In genomic region chr12:6074979-6075585, GRCh38 we compare ENCODE assay signal across 8 cellular contexts. TPM values are rescaled to one million over a fixed set of nuclear protein-coding genes. Genes with fewer than 3 reads are reported as not detected.
A peak's percentile ranks its signal among the peaks of the same experiment; 100 is the strongest.
DNase-seq lines count a peak whose midpoint lies in the region; ATAC-seq and TF ChIP-seq lines count a peak whose summit lies in the region.

No MANE protein-coding gene starts in this region.

- no peak overlapping the region for H3K9ac ChIP-seq in Karpas-422 (ENCODE audit: low read length)

- POLR2A ChIA-PET in activated B cell treated with CpG ODN at 0.5 μM for 24 hours (lab: Charles Lee) (no interaction called here), RWPE1 (lab: Yijun Ruan, JAX; ENCODE audit: low non-redundant PET) (no interaction called here)

- no peak overlapping the region for H3K4me2 ChIP-seq in Karpas-422 (ENCODE audit: low read depth, low read length, poor library complexity, severe bottlenecking)

- H3K4me1 Mint-ChIP-seq in activated B cell treated with CpG ODN at 0.5 μM for 24 hours, result peaks cover 12% of the 10 kb centered on the region

- intact Hi-C loops in activated B cell treated with CpG ODN at 0.5 μM for 24 hours (cut with micrococcal nuclease), result no loop called here
- intact Hi-C loops in gastrocnemius medialis (cut with DNase I; ENCODE audit: low total_unique reads), result no loop called here

- H3K9me3 ChIP-seq in gastrocnemius medialis (no peaks in the 10 kb centered on the region), Karpas-422 (ENCODE audit: low read length) (no peaks in the 10 kb centered on the region)

- no peak overlapping the region for H3K27ac ChIP-seq in foreskin keratinocyte
- H3K27ac ChIP-seq in gastrocnemius medialis, result peak overlapping the region in 3 of 4 donors; percentile 55 to 62 (median 58)
- no peak overlapping the region for H3K27ac ChIP-seq in Karpas-422 (ENCODE audit: low read length)
- no peak overlapping the region for H3K27ac ChIP-seq in RWPE1

- H3K36me3 ChIP-seq in gastrocnemius medialis (no peaks in the 10 kb centered on the region), Karpas-422 (ENCODE audit: insufficient read depth, low read length) (no peaks in the 10 kb centered on the region)

- TF ChIP-seq POLR2A in gastrocnemius medialis (IDR thresholded peaks at IDR 0.05), result peak in 1 of 2 donors; percentile 8

- CTCF ChIA-PET in activated B cell treated with CpG ODN at 0.5 μM for 24 hours (lab: Charles Lee), result no interaction called here
- CTCF ChIA-PET in RWPE1 (lab: Yijun Ruan, JAX), result no interaction called here

- DNase-seq in GDM1 (lab: John Stamatoyannopoulos, UW) (peak; percentile 86), activated B cell treated with CpG ODN at 0.5 μM for 24 hours (no peak), foreskin keratinocyte (no peak), gastrocnemius medialis (no peak), Karpas-422 (no peak), GM10266 (ENCODE audit: extremely low spot score) (no peak), RWPE1 (ENCODE audit: low spot score) (no peak)

- H3K4me1 ChIP-seq in foreskin keratinocyte (peaks cover 3% of the 10 kb centered on the region), gastrocnemius medialis (peaks cover 0 to 5% of the 10 kb centered on the region in 2 donors), Karpas-422 (ENCODE audit: low read length) (no peaks in the 10 kb centered on the region)

- peak; percentile 28 for ATAC-seq in activated B cell treated with CpG ODN at 0.5 μM for 24 hours (ENCODE audit: low read depth)
- peak; percentile 14 for ATAC-seq in foreskin keratinocyte
- peak; percentile 21 to 43 for ATAC-seq in gastrocnemius medialis
- no peak for ATAC-seq in HG02759 (IDR thresholded peaks at IDR 0.05; ENCODE audit: unreplicated experiment)

- H2AFZ ChIP-seq in Karpas-422 (ENCODE audit: low read length), result no peak overlapping the region

- H3K27me3 ChIP-seq in foreskin keratinocyte, result no peaks in the 10 kb centered on the region
- H3K27me3 ChIP-seq in gastrocnemius medialis, result peaks cover 0 to 7% (median 4%) of the 10 kb centered on the region in 3 donors
- no peaks in the 10 kb centered on the region for H3K27me3 ChIP-seq in Karpas-422 (ENCODE audit: low read length)

- H3K36me3 Mint-ChIP-seq in activated B cell treated with CpG ODN at 0.5 μM for 24 hours (ENCODE audit: low read depth), result no peaks in the 10 kb centered on the region

- peak overlapping the region; percentile 77 for H3K4me3 Mint-ChIP-seq in activated B cell treated with CpG ODN at 0.5 μM for 24 hours

- H3K9me3 Mint-ChIP-seq in activated B cell treated with CpG ODN at 0.5 μM for 24 hours, result no peaks in the 10 kb centered on the region

- H3K4me3 ChIP-seq in gastrocnemius medialis (peak overlapping the region in 3 of 4 donors; percentile 17 to 41 (median 18)), Karpas-422 (ENCODE audit: low read length) (no peak overlapping the region)

- H3K9me2 ChIP-seq in Karpas-422 (replicated peaks; ENCODE audit: insufficient read depth, low read length), result no peaks in the 10 kb centered on the region

- no peaks in the 10 kb centered on the region for H4K20me1 ChIP-seq in Karpas-422 (ENCODE audit: insufficient read depth, low read depth, low read length)

- no peaks in the 10 kb centered on the region for H3K79me2 ChIP-seq in Karpas-422 (ENCODE audit: low read length)

- no peak for TF ChIP-seq CTCF in activated B cell treated with CpG ODN at 0.5 μM for 24 hours (IDR thresholded peaks at IDR 0.05)
- TF ChIP-seq CTCF in foreskin keratinocyte (conservative IDR thresholded peaks at IDR 0.05), result peak; percentile 22
- TF ChIP-seq CTCF in gastrocnemius medialis (IDR thresholded peaks at IDR 0.05 in 4 of 5, conservative IDR thresholded peaks at IDR 0.05 in 1 of 5), result no peak
- no peak for TF ChIP-seq CTCF in GM10266 (IDR thresholded peaks at IDR 0.05; ENCODE audit: control insufficient read depth, insufficient read depth, low read depth, missing control alignments)
- no peak for TF ChIP-seq CTCF in RWPE1 (conservative IDR thresholded peaks at IDR 0.05; ENCODE audit: low read depth)

- in situ Hi-C loops in gastrocnemius medialis (cut with MboI; ENCODE audit: low sequenced_read_pairs in 4 of 4), result no loop called here

- H3K27me3 Mint-ChIP-seq in activated B cell treated with CpG ODN at 0.5 μM for 24 hours, result peaks cover 39% of the 10 kb centered on the region

- H3K27ac Mint-ChIP-seq in activated B cell treated with CpG ODN at 0.5 μM for 24 hours, result no peak overlapping the region

RNA-seq across cellular contexts. Expression of gene VWF, which starts 49.4 kb away (rescaled TPM):
- total RNA-seq in activated B cell treated with CpG ODN at 0.5 μM for 24 hours (not detected in 2 replicates), foreskin keratinocyte (not detected in 2 replicates), gastrocnemius medialis (100 to 1,000 TPM in 2 of 4 donors, 10 to 100 TPM in 2; 78.8 to 118 (median 101) TPM)
- polyA plus RNA-seq in foreskin keratinocyte, result under 0.01 and 0.07 TPM in 2 replicates
- total RNA-seq in Karpas-422 (2014; rRNA removed; shearing (Covaris generic); ENCODE audit: low replicate concordance), result not detected in 2 replicates

Comparison
In these comparisons a context has a peak if more than half of its experiments do, and no peak if none do; other contexts are left out.
1. H3K27ac ChIP-seq: peak in gastrocnemius medialis (3 of 4); none in foreskin keratinocyte (single experiment), Karpas-422 (single experiment) and RWPE1 (single experiment).
2. RNA of gene VWF, which starts 49.4 kb away (total RNA-seq): 78.8 to 118 TPM in gastrocnemius medialis; not detected in activated B cell treated with CpG ODN at 0.5 μM for 24 hours, not detected in foreskin keratinocyte and not detected in Karpas-422; every median in the first group is over 10 times any median in the second.